ENCODE assay signal across 8 cellular contexts in genomic region chr2:4832642-4833041, GRCh38.
"Had no signal": no experiment of that assay in that cellular context is flagged by ENCODE, and none has a peak within 500 bp of the region (broad histone marks: within the 10 kb centered on the region; RNA-seq: fewer than 3 reads in every experiment).

No MANE protein-coding gene starts in this region.

- H3K4me3 ChIP-seq: GM12878 had no signal

- ATAC-seq: GM12878 had no signal

- DNase-seq: GDM1, GF-D8 had no signal

- FAIRE-seq: G401.6, GM12878, GM12891, GM12892, GM18507, GM19239 had no signal
